8 cellular contexts compared by ENCODE assay signal in genomic region chr9:1939926-1940368, GRCh38.
DNase-seq lines count a peak whose midpoint lies in the region; ATAC-seq and TF ChIP-seq lines count a peak whose summit lies in the region.

No MANE protein-coding gene starts in this region.

- no peaks in the 10 kb centered on the region for H3K9me3 Mint-ChIP-seq in Calu3 (ENCODE audit: low read depth, unreplicated experiment)
- peaks cover 0 to 3% of the 10 kb centered on the region in 2 donors for H3K9me3 Mint-ChIP-seq in stimulated activated naive B cell treated with anti-CD40 and anti-IgM and Interleukin-4, amounts not matched to agents 10 μg/mL and 1 μg/mL and 100 μg/mL, for 72 hours

- no peaks in the 10 kb centered on the region for H3K36me3 ChIP-seq in aorta (ENCODE audit: control insufficient read depth in 1 of 2, insufficient read depth in 2 of 2, low read length in 1 of 2)

- H3K27ac Mint-ChIP-seq in Calu3 (ENCODE audit: unreplicated experiment), result no peak overlapping the region
- no peak overlapping the region for H3K27ac Mint-ChIP-seq in stimulated activated naive B cell treated with anti-CD40 and anti-IgM and Interleukin-4, amounts not matched to agents 10 μg/mL and 1 μg/mL and 100 μg/mL, for 72 hours

- H3K9me3 ChIP-seq in aorta (ENCODE audit: control insufficient read depth, low read length), result peaks cover 2% of the 10 kb centered on the region

- DNase-seq in Calu3 (peak; percentile 18), NCI-H446 treated with DMSO at 0.1 percent for 48 hours (lab: John Stamatoyannopoulos, UW) (peak; percentile 49), activated T-cell treated with anti-CD3 and anti-CD28 coated beads for 48 hours (ENCODE audit: low read depth) (peak; percentile 14), inferior parietal cortex (ENCODE audit: extremely low spot score) (peak; percentile 40), aorta (no peak)
- peak; percentile 12 for DNase-seq in stimulated activated naive B cell treated with anti-CD40 and anti-IgM and Interleukin-4, amounts not matched to agents 10 μg/mL and 1 μg/mL and 100 μg/mL, for 72 hours

- TF ChIP-seq CTCF in Calu3 (IDR thresholded peaks at IDR 0.05; ENCODE audit: unreplicated experiment), result no peak

- H3K4me1 Mint-ChIP-seq in Calu3 (ENCODE audit: low read depth, unreplicated experiment), result no peaks in the 10 kb centered on the region
- peaks cover 18 to 24% of the 10 kb centered on the region in 2 donors for H3K4me1 Mint-ChIP-seq in stimulated activated naive B cell treated with anti-CD40 and anti-IgM and Interleukin-4, amounts not matched to agents 10 μg/mL and 1 μg/mL and 100 μg/mL, for 72 hours

- BruUV-seq in Calu3 (replicated peaks; lab: Mats Ljungman, UMichigan), result no TSS peak

- ATAC-seq in GM19025 (IDR thresholded peaks at IDR 0.05; ENCODE audit: low read depth, unreplicated experiment) (peak; percentile 79), HG03064 (IDR thresholded peaks at IDR 0.05; ENCODE audit: low read depth, unreplicated experiment) (peak; percentile 83), aorta (ENCODE audit: low FRiP score) (no peak)
- ATAC-seq in stimulated activated naive B cell treated with anti-CD40 and anti-IgM and Interleukin-4, amounts not matched to agents 10 μg/mL and 1 μg/mL and 100 μg/mL, for 72 hours (replicated peaks), result peak; percentile 76 to 84

- H3K27ac ChIP-seq in aorta (ENCODE audit: low read depth in 1 of 2, low read length in 2 of 2), result no peak overlapping the region

- no peak overlapping the region for H3K4me3 ChIP-seq in aorta (ENCODE audit: low read length in 2 of 2)

- no peaks in the 10 kb centered on the region for H3K27me3 ChIP-seq in aorta (ENCODE audit: control insufficient read depth in 1 of 2, insufficient read depth in 2 of 2, low read length in 1 of 2)

- H3K36me3 Mint-ChIP-seq in Calu3 (ENCODE audit: insufficient read depth, unreplicated experiment), result no peaks in the 10 kb centered on the region
- H3K36me3 Mint-ChIP-seq in stimulated activated naive B cell treated with anti-CD40 and anti-IgM and Interleukin-4, amounts not matched to agents 10 μg/mL and 1 μg/mL and 100 μg/mL, for 72 hours, result no peaks in the 10 kb centered on the region

- H3K4me3 Mint-ChIP-seq in Calu3 (ENCODE audit: low read depth, unreplicated experiment), result no peak overlapping the region
- peak overlapping the region in 1 of 2 donors; percentile 15 for H3K4me3 Mint-ChIP-seq in stimulated activated naive B cell treated with anti-CD40 and anti-IgM and Interleukin-4, amounts not matched to agents 10 μg/mL and 1 μg/mL and 100 μg/mL, for 72 hours

- H3K27me3 Mint-ChIP-seq in Calu3 (ENCODE audit: unreplicated experiment), result no peaks in the 10 kb centered on the region
- H3K27me3 Mint-ChIP-seq in stimulated activated naive B cell treated with anti-CD40 and anti-IgM and Interleukin-4, amounts not matched to agents 10 μg/mL and 1 μg/mL and 100 μg/mL, for 72 hours, result peaks cover 6 to 14% of the 10 kb centered on the region in 2 donors

- CTCF ChIA-PET in Calu3 (lab: Charles Lee), result no interaction called here

- no peaks in the 10 kb centered on the region for H3K4me1 ChIP-seq in aorta (ENCODE audit: control insufficient read depth in 1 of 2, insufficient read depth in 2 of 2, low read length in 2 of 2)

- intact Hi-C loops in Calu3 (cut with micrococcal nuclease; ENCODE audit: unreplicated experiment), result no loop called here
- intact Hi-C loops in aorta (cut with DNase I), result no loop called here

- 50 to 51% methylated on average over 7 of the region's 7 CpGs for WGBS in aorta, 2 donors

Comparison
In these comparisons a context has a peak if more than half of its experiments do, and no peak if none do; other contexts are left out.
1. DNase-seq: peak in Calu3 (single experiment), NCI-H446 treated with DMSO at 0.1 percent for 48 hours (single experiment), activated T-cell treated with anti-CD3 and anti-CD28 coated beads for 48 hours (single experiment), inferior parietal cortex (single experiment) and stimulated activated naive B cell treated with anti-CD40 and anti-IgM and Interleukin-4, amounts not matched to agents 10 μg/mL and 1 μg/mL and 100 μg/mL, for 72 hours (single experiment); none in aorta (0 of 2).